ENCODE assay signal across 9 cellular contexts in genomic region chr2:143390185-143390584, GRCh38.
"Had no signal": no experiment of that assay in that cellular context is flagged by ENCODE, and none has a peak within 500 bp of the region (broad histone marks: within the 10 kb centered on the region; RNA-seq: fewer than 3 reads in every experiment).

No MANE protein-coding gene starts in this region.

- H3K36me3 ChIP-seq: adrenal gland, ovary had no signal

- H3K27me3 ChIP-seq: adrenal gland, ovary had no signal

- H3K4me1 Mint-ChIP-seq: nephron progenitor cell had no signal

- H3K4me1 ChIP-seq: adrenal gland had no signal

- DNase-seq: activated naive CD4-positive, alpha-beta T cell treated with anti-CD3 and anti-CD28 coated beads, Interleukin-2, amount 50 U/mL, for 16 hours; adrenal gland; central memory CD4-positive, alpha-beta T cell; dermis blood vessel endothelial cell; hippocampal formation; nephron progenitor cell; ovary had no signal

- H3K27ac ChIP-seq: adrenal gland, ovary, skin epidermis had no signal

- H3K9me3 ChIP-seq: adrenal gland, ovary had no signal

- H3K27ac Mint-ChIP-seq: activated T-helper 2 cell treated with anti-CD3 and anti-CD28 coated beads, Interferon-gamma antibody, Interleukin-2, Interleukin-4, amounts not matched to agents 10 μg/mL and 5 μg/mL and 100 μg/mL, durations not matched to agents 14 hours and 24 hours and 36 hours; nephron progenitor cell had no signal

- H3K4me3 ChIP-seq: adrenal gland, ovary, skin epidermis had no signal

- H3K4me3 Mint-ChIP-seq: nephron progenitor cell had no signal

- H3K9me3 Mint-ChIP-seq: activated T-helper 2 cell treated with anti-CD3 and anti-CD28 coated beads, Interferon-gamma antibody, Interleukin-2, Interleukin-4, amounts not matched to agents 10 μg/mL and 5 μg/mL and 100 μg/mL, durations not matched to agents 14 hours and 24 hours and 36 hours; nephron progenitor cell had no signal
